In genomic region chrX:40117715-40118285, GRCh38 we compare ENCODE assay signal across 18 cellular contexts.
"Had no signal": no experiment of that assay in that cellular context is flagged by ENCODE, and none has a peak within 500 bp of the region (broad histone marks: within the 10 kb centered on the region; RNA-seq: fewer than 3 reads in every experiment).

No MANE protein-coding gene starts in this region.

- H2AFZ ChIP-seq: parathyroid adenoma had no signal

- H3K79me2 ChIP-seq: parathyroid adenoma had no signal

- H3K9ac ChIP-seq: parathyroid adenoma had no signal

- H3K27ac ChIP-seq: gastrocnemius medialis, neutrophil, parathyroid adenoma, right lobe of liver, thoracic aorta, upper lobe of left lung had no signal

- FAIRE-seq: endometrium, keratinocyte, small intestine, urothelium cell line had no signal

- H3K4me3 ChIP-seq: gastrocnemius medialis, lung, right lobe of liver, thoracic aorta, tibial nerve, upper lobe of left lung had no signal

- H3K27me3 ChIP-seq: gastrocnemius medialis, neutrophil, right lobe of liver, tibial nerve, upper lobe of left lung had no signal

- DNase-seq: cortex of kidney; effector memory CD8-positive, alpha-beta T cell; gastrocnemius medialis; head of caudate nucleus; right lobe of liver; small intestine; stimulated activated CD4-positive, alpha-beta T cell treated with anti-CD3 and anti-CD28 coated beads, Interleukin-15, amount 100 ng/mL, for 24 hours; stimulated activated CD4-positive, alpha-beta T cell treated with anti-CD3 and anti-CD28 coated beads, Interleukin-2, amount 100 ng/mL, for 48 hours; stimulated activated naive B cell treated with anti-CD40 and anti-IgM and Interleukin-4, amounts not matched to agents 10 μg/mL and 1 μg/mL and 100 μg/mL, for 72 hours; upper lobe of left lung had no signal

- H3K4me1 ChIP-seq: gastrocnemius medialis, parathyroid adenoma, right lobe of liver, tibial nerve, upper lobe of left lung had no signal

- H3K36me3 ChIP-seq: gastrocnemius medialis, neutrophil, right lobe of liver, thoracic aorta, tibial nerve, upper lobe of left lung had no signal

- H3K9me3 ChIP-seq: gastrocnemius medialis, neutrophil, right lobe of liver, thoracic aorta, tibial nerve, upper lobe of left lung had no signal
